22 cellular contexts compared by ENCODE assay signal in the genomic region with DNA sequence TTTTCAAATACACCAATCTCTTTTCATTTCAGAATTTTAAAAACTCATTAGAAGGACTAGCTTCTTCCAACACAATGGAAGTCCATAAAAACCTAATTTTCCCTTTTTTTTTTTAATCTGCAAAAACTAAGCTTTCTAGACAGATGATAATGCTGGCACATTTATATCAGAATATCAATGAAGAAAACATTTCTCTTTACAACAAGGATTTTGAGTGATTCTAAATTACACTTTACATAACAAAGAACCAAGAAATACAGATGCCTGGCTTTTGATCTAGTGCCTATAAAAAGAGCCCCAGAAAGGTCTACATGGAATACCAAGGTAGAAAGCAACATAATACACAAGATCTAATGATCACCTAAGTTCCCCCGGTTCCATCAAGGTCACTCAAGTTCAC.
"Had no signal": no experiment of that assay in that cellular context is flagged by ENCODE, and none has a peak within 500 bp of the region (broad histone marks: within the 10 kb centered on the region; RNA-seq: fewer than 3 reads in every experiment).

No MANE protein-coding gene starts in this region.

- DNase-seq: Karpas-422, KG1, MM.1S, NCI-H1092 treated with DMSO at 0.1 percent for 48 hours, NCI-H1436, NCI-H187, NCI-H2029, NCI-H2081 treated with DMSO at 0.1 percent for 48 hours, NCI-H2171, NCI-H226, NCI-H446, NCI-H510A, NCI-H524 treated with DMSO at 0.1 percent for 48 hours, NCI-H69, NCI-H774, Right ventricle myocardium superior, RPMI8226, SIG-M5 had no signal

- H3K27ac ChIP-seq: HL-60, SJSA1, SK-N-MC had no signal

- FAIRE-seq: RCC 7860 had no signal
